Comparison of ENCODE assay signal across 8 cellular contexts in genomic region chr1:3795453-3796214, GRCh38. TPM values are rescaled to one million over a fixed set of nuclear protein-coding genes. Genes with fewer than 3 reads are reported as not detected.
DNase-seq lines count a peak whose midpoint lies in the region; ATAC-seq and TF ChIP-seq lines count a peak whose summit lies in the region.

No MANE protein-coding gene starts in this region.

- H3K4me2 ChIP-seq in skeletal muscle satellite cell (ENCODE audit: low read length), result peak overlapping the region; percentile 91

- H3K9me3 ChIP-seq in CD8-positive, alpha-beta T cell (ENCODE audit: low read length), result no peaks in the 10 kb centered on the region
- H3K9me3 ChIP-seq in SK-N-MC (ENCODE audit: low read depth, low read length) (no peaks in the 10 kb centered on the region), skeletal muscle satellite cell (replicated peaks; ENCODE audit: low read length) (no peaks in the 10 kb centered on the region)

- H3K9ac ChIP-seq in SK-N-MC (ENCODE audit: insufficient read length) (peak overlapping the region; percentile 94), skeletal muscle satellite cell (ENCODE audit: low read depth, low read length) (peak overlapping the region; percentile 90)

- intact Hi-C loops in CD8-positive, alpha-beta T cell (cut with DNase I, micrococcal nuclease), result loop anchor here (1.0 to 2.0 kb wide), 7 partner anchors 23 to 171 kb away; partner anchors contain the start of genes CEP104 (in 2 of the 2), DFFB (in 2 of the 2), SMIM1 (in 2 of the 2) and C1orf174 (in 1 of the 2)

- CTCF ChIA-PET in CD8-positive, alpha-beta T cell (lab: Charles Lee), result interaction anchor here (1.3 to 1.8 kb wide), 3 partner anchors 10 to 71 kb away, joined by 3 to 5 read pairs (median 4); no protein-coding TSS in a partner anchor
- CTCF ChIA-PET in HEK293T (lab: Yijun Ruan, JAX), result no interaction called here

- DNase-seq in CD8-positive, alpha-beta T cell, result no peak
- peak; percentile 45 for DNase-seq in HEK293T (ENCODE audit: extremely low spot score)
- DNase-seq in SK-N-MC (ENCODE audit: low read depth, low spot score), result no peak
- DNase-seq in foreskin fibroblast, result no peak
- DNase-seq in Ammon's horn (ENCODE audit: low spot score), result no peak
- no peak for DNase-seq in NCI-H1436 (lab: John Stamatoyannopoulos, UW)
- DNase-seq in NCI-H1694 (lab: John Stamatoyannopoulos, UW), result no peak

- H3K27ac ChIP-seq in CD8-positive, alpha-beta T cell (ENCODE audit: low read depth, low read length), result peak overlapping the region; percentile 62
- H3K27ac ChIP-seq in SK-N-MC, result no peak overlapping the region

- H3K27me3 ChIP-seq in CD8-positive, alpha-beta T cell (ENCODE audit: insufficient read depth, low read length), result no peaks in the 10 kb centered on the region
- H3K27me3 ChIP-seq in skeletal muscle satellite cell (ENCODE audit: control insufficient read depth, insufficient read depth, low read length), result no peaks in the 10 kb centered on the region

- no peaks in the 10 kb centered on the region for H3K36me3 ChIP-seq in CD8-positive, alpha-beta T cell (ENCODE audit: insufficient read depth, low read length)
- no peaks in the 10 kb centered on the region for H3K36me3 ChIP-seq in SK-N-MC (ENCODE audit: insufficient read depth, low read length)
- H3K36me3 ChIP-seq in skeletal muscle satellite cell (ENCODE audit: insufficient read depth, low read length), result peaks cover 3% of the 10 kb centered on the region

- H3K27ac Mint-ChIP-seq in CD8-positive, alpha-beta T cell, result peak overlapping the region; percentile 77

- peaks cover 26% of the 10 kb centered on the region for H3K36me3 Mint-ChIP-seq in CD8-positive, alpha-beta T cell

- peak; percentile 2 for ATAC-seq in CD8-positive, alpha-beta T cell

- POLR2A ChIA-PET in CD8-positive, alpha-beta T cell (lab: Charles Lee), result interaction anchor here (0.6 to 1.6 kb wide), 5 partner anchors 19 to 1909 kb away, joined by 3 to 6 read pairs (median 3); partner anchors contain the start of gene C1orf174
- POLR2A ChIA-PET in HEK293T (lab: Yijun Ruan, JAX), result interaction anchor here (0.6 to 1.7 kb wide), 10 partner anchors 8 to 63 kb away, joined by 3 to 11 read pairs (median 4); no protein-coding TSS in a partner anchor

- H3K4me1 Mint-ChIP-seq in CD8-positive, alpha-beta T cell (ENCODE audit: low read depth), result peaks cover 43% of the 10 kb centered on the region

- no peak for TF ChIP-seq CTCF in CD8-positive, alpha-beta T cell (IDR thresholded peaks at IDR 0.05)
- TF ChIP-seq CTCF in foreskin fibroblast (IDR thresholded peaks at IDR 0.05; ENCODE audit: low read depth, low read length), result no peak

- peaks cover 6% of the 10 kb centered on the region for H3K27me3 Mint-ChIP-seq in CD8-positive, alpha-beta T cell (ENCODE audit: low read depth)

- H3K4me3 Mint-ChIP-seq in CD8-positive, alpha-beta T cell, result peak overlapping the region; percentile 89

- peaks cover 31% of the 10 kb centered on the region for H3K4me1 ChIP-seq in CD8-positive, alpha-beta T cell (ENCODE audit: insufficient read depth, low read length)
- peaks cover 16% of the 10 kb centered on the region for H3K4me1 ChIP-seq in skeletal muscle satellite cell (ENCODE audit: control insufficient read depth, insufficient read depth, low read length)

- peak overlapping the region; percentile 75 for H3K4me3 ChIP-seq in CD8-positive, alpha-beta T cell (ENCODE audit: low read depth, low read length)
- H3K4me3 ChIP-seq in SK-N-MC (peak overlapping the region; percentile 98), foreskin fibroblast (ENCODE audit: low read depth in 1 of 2, low read length in 2 of 2) (peak overlapping the region; percentile 59 to 92), skeletal muscle satellite cell (ENCODE audit: low read length) (peak overlapping the region; percentile 80)

- H3K9me3 Mint-ChIP-seq in CD8-positive, alpha-beta T cell, result no peaks in the 10 kb centered on the region

TF ChIP-seq in HEK293T, 16 proteins besides CTCF, POLR2A, EP300 and RAD21:
- TF ChIP-seq PKNOX1 (IDR thresholded peaks at IDR 0.05) (no peak), L3MBTL2 (conservative IDR thresholded peaks at IDR 0.05) (no peak), LEF1 (IDR thresholded peaks at IDR 0.05; ENCODE audit: borderline replicate concordance) (no peak), NFRKB (IDR thresholded peaks at IDR 0.05) (no peak), FOXK2 (IDR thresholded peaks at IDR 0.05) (no peak), ELF4 (IDR thresholded peaks at IDR 0.05) (no peak), SUZ12 (IDR thresholded peaks at IDR 0.05) (no peak), FOXA1 (IDR thresholded peaks at IDR 0.05) (no peak), ARNT (IDR thresholded peaks at IDR 0.05) (no peak), CTBP1 (IDR thresholded peaks at IDR 0.05; ENCODE audit: borderline replicate concordance) (no peak), TARDBP (IDR thresholded peaks at IDR 0.05) (no peak), BHLHE40 (IDR thresholded peaks at IDR 0.05; ENCODE audit: borderline replicate concordance) (no peak), SP1 (IDR thresholded peaks at IDR 0.05) (no peak), ZNF384 (IDR thresholded peaks at IDR 0.05) (no peak), HDGF (IDR thresholded peaks at IDR 0.05; ENCODE audit: borderline replicate concordance) (no peak), FOXM1 (IDR thresholded peaks at IDR 0.05; ENCODE audit: borderline replicate concordance) (no peak)

RNA-seq across cellular contexts. Expression of gene LRRC47, which starts 0.7 kb away (rescaled TPM):
- total RNA-seq in CD8-positive, alpha-beta T cell, result 10 to 100 TPM; 31.8 to 36.3 TPM
- 23.8 and 27.3 TPM in 2 replicates for total RNA-seq in skeletal muscle satellite cell (2012; rRNA removed)

RNA-seq across cellular contexts. Expression of gene SMIM1, which starts 23.1 kb away (rescaled TPM):
- total RNA-seq in CD8-positive, alpha-beta T cell, result 1 to 10 TPM; 1.5 to 1.6 TPM
- total RNA-seq in skeletal muscle satellite cell (2012; rRNA removed), result not detected in 2 replicates

RNA-seq across cellular contexts. Expression of gene CCDC27, which starts 43.4 kb away (rescaled TPM):
- not detected for total RNA-seq in CD8-positive, alpha-beta T cell
- total RNA-seq in skeletal muscle satellite cell (2012; rRNA removed), result under 0.01 TPM in 1 of 2 replicates, not detected in the other
